Comparison of ENCODE assay signal across 1 cellular context in the genomic region with DNA sequence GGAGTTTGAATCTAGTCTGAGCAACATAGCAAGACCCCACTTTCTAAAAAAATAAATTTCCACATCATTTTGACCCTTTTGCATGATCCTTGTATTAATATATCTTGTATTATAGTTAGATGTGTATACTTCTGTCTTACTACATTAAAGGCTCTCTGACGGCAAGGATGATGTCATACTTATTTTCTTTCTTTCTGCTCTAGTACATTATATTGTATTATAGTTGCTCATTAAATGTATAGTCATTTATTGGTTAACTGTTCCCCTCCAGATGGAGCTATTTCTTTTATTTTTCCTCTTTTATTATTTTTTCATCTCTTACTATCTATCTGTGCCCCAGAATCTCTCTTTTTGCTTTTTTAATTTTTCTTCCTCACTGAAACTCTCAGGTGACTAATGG.
TF ChIP-seq lines count a peak whose summit lies in the region.

No MANE protein-coding gene starts in this region.

TF ChIP-seq in GM12878, 131 proteins besides CTCF, POLR2A, EP300 and RAD21:
- TF ChIP-seq CHD4 (IDR thresholded peaks at IDR 0.05) = no peak
- no peak for TF ChIP-seq HDGF (IDR thresholded peaks at IDR 0.05)
- peak; percentile 29; the same call in 1 of the 2 replicates for TF ChIP-seq ATF7 (IDR thresholded peaks at IDR 0.05; ENCODE audit: low read depth)
